In the genomic region with DNA sequence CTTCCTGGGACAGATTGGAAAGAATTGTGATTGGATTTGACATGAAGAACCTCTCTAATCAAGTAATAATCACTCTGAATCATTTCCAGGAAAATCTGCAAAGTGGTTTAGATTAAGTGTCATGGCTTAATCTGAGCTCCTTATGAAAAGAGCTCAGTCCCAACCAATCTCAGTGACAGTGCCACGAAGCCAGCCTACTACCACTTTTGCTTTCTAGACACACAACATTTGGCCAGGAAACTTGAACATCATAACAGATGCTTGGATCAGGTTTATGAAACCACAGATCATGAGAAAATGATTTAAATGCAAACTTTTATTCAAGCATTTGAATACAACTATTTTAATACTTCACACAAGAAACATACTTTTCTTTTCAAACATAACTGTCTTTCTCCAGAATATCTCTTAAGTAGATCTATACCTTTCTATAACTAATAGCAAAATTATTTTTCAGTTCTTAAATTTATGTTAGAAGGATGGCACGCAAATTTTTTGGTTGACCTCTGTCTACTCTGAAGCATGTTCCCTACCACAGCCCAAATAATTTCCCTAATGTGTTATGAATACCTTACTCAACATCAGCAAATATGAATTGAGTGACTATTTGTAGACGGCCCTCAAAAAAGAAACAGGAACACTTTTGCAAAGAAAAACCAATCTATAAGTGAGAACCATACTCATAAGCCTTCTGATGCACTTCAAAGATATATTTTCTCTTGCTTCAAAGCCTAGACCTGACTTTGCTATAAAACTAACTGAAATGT, we compare ENCODE assay signal across 19 cellular contexts.
"Had no signal": no experiment of that assay in that cellular context is flagged by ENCODE, and none has a peak within 500 bp of the region (broad histone marks: within the 10 kb centered on the region; RNA-seq: fewer than 3 reads in every experiment).

No MANE protein-coding gene starts in this region.

- H3K9me3 ChIP-seq: pancreas, tibial nerve, vagina had no signal

- H3K27me3 Mint-ChIP-seq: activated naive CD8-positive, alpha-beta T cell treated with anti-CD3 and anti-CD28 coated beads, Interleukin-2, amount 50 U/mL, for 24 hours; activated T-helper 17 cell treated with anti-CD3 and anti-CD28 coated beads, Interleukin-2, amount 50 U/mL, for 72 hours; naive B cell had no signal

- H3K4me1 ChIP-seq: neural progenitor cell, pancreas, vagina had no signal

- H3K4me3 Mint-ChIP-seq: activated naive CD4-positive, alpha-beta T cell treated with anti-CD3 and anti-CD28 coated beads for 36 hours; activated naive CD8-positive, alpha-beta T cell treated with anti-CD3 and anti-CD28 coated beads, Interleukin-2, amount 50 U/mL, for 24 hours; activated T-helper 17 cell treated with anti-CD3 and anti-CD28 coated beads, Interleukin-2, amount 50 U/mL, for 72 hours; naive B cell; neural progenitor cell had no signal

- H3K4me1 Mint-ChIP-seq: activated naive CD8-positive, alpha-beta T cell treated with anti-CD3 and anti-CD28 coated beads, Interleukin-2, amount 50 U/mL, for 24 hours; activated T-helper 17 cell treated with anti-CD3 and anti-CD28 coated beads, Interleukin-2, amount 50 U/mL, for 72 hours; naive B cell; neural progenitor cell had no signal

- H3K9me3 Mint-ChIP-seq: activated naive CD4-positive, alpha-beta T cell treated with anti-CD3 and anti-CD28 coated beads for 36 hours; activated naive CD8-positive, alpha-beta T cell treated with anti-CD3 and anti-CD28 coated beads, Interleukin-2, amount 50 U/mL, for 24 hours; naive B cell; neural progenitor cell had no signal

- FAIRE-seq: pancreas, small intestine had no signal

- H3K27ac ChIP-seq: dorsolateral prefrontal cortex, neural progenitor cell, pancreas, tibial nerve, vagina, VCaP had no signal

- H3K27ac Mint-ChIP-seq: activated naive CD4-positive, alpha-beta T cell treated with anti-CD3 and anti-CD28 coated beads for 36 hours; activated naive CD8-positive, alpha-beta T cell treated with anti-CD3 and anti-CD28 coated beads, Interleukin-2, amount 50 U/mL, for 24 hours; activated T-helper 17 cell treated with anti-CD3 and anti-CD28 coated beads, Interleukin-2, amount 50 U/mL, for 72 hours; naive B cell; neural progenitor cell had no signal

- ATAC-seq: activated naive CD8-positive, alpha-beta T cell treated with anti-CD3 and anti-CD28 coated beads, Interleukin-2, amount 50 U/mL, for 24 hours; activated T-helper 17 cell treated with anti-CD3 and anti-CD28 coated beads, Interleukin-2, amount 50 U/mL, for 72 hours had no signal

- H3K9ac ChIP-seq: neural progenitor cell had no signal

- DNase-seq: activated CD4-positive, alpha-beta T cell treated with anti-CD3 and anti-CD28 coated beads, Interleukin-2, amount 50 U/mL, for 48 hours; activated naive CD4-positive, alpha-beta T cell treated with anti-CD3 and anti-CD28 coated beads for 36 hours; activated naive CD8-positive, alpha-beta T cell treated with anti-CD3 and anti-CD28 coated beads, Interleukin-2, amount 50 U/mL, for 24 hours; dorsolateral prefrontal cortex; erythroblast; naive B cell; pancreas; small intestine; stimulated activated CD4-positive, alpha-beta T cell treated with anti-CD3 and anti-CD28 coated beads, Interleukin-4, amount 100 ng/mL, for 4 hours; stimulated activated CD8-positive, alpha-beta memory T cell treated with anti-CD3 and anti-CD28 coated beads, Interleukin-4, amount 100 ng/mL, for 48 hours; stimulated activated naive CD4-positive, alpha-beta T cell treated with Interleukin-2 at 50 U/mL for 16 hours; substantia nigra; T-helper 9 cell had no signal

- H3K36me3 Mint-ChIP-seq: naive B cell, neural progenitor cell had no signal

- H3K36me3 ChIP-seq: neural progenitor cell, pancreas, tibial nerve, vagina had no signal

- H3K27me3 ChIP-seq: neural progenitor cell, pancreas, tibial nerve, vagina had no signal

- H3K4me3 ChIP-seq: dorsolateral prefrontal cortex, lung, neural progenitor cell, pancreas, tibial nerve, vagina had no signal

- H3K4me2 ChIP-seq: neural progenitor cell had no signal

- H2AFZ ChIP-seq: neural progenitor cell had no signal
